ENCODE assay signal across 13 cellular contexts in genomic region chr9:5364294-5364990, GRCh38. TPM values are rescaled to one million over a fixed set of nuclear protein-coding genes. Genes with fewer than 3 reads are reported as not detected.
A peak's percentile ranks its signal among the peaks of the same experiment; 100 is the strongest.
DNase-seq lines count a peak whose midpoint lies in the region; ATAC-seq, FAIRE-seq and TF ChIP-seq lines count a peak whose summit lies in the region.
"Had no signal": no experiment of that assay in that cellular context is flagged by ENCODE, and none has a peak within 500 bp of the region (broad histone marks: within the 10 kb centered on the region; RNA-seq: fewer than 3 reads in every experiment).

No MANE protein-coding gene starts in this region.

- peaks cover 25% of the 10 kb centered on the region for H3K4me1 ChIP-seq in SJCRH30
- H3K4me1 ChIP-seq: BE2C had no signal

- no peaks in the 10 kb centered on the region for H3K36me3 ChIP-seq in SJCRH30
- H3K36me3 ChIP-seq: BE2C had no signal

- no peak overlapping the region for H3K4me3 ChIP-seq in AG10803 (ENCODE audit: low read length)
- no peak overlapping the region for H3K4me3 ChIP-seq in SJCRH30

- peak; percentile 94 for ATAC-seq in HG02870 (IDR thresholded peaks at IDR 0.05; ENCODE audit: unreplicated experiment)

- DNase-seq in AG10803 (ENCODE audit: low read depth), result peak; percentile 28
- peak; percentile 15 for DNase-seq in GM19239 (ENCODE audit: insufficient read length, low spot score)
- DNase-seq in RKO (ENCODE audit: low spot score), result peak; percentile 31
- DNase-seq in COLO668 (lab: John Stamatoyannopoulos, UW; ENCODE audit: unreplicated experiment), result no peak
- no peak for DNase-seq in SJCRH30
- DNase-seq in NCI-H2107 (lab: John Stamatoyannopoulos, UW), result no peak
- no peak for DNase-seq in NCI-H524 treated with DMSO at 0.1 percent for 48 hours (lab: John Stamatoyannopoulos, UW)
- DNase-seq: activated gamma-delta T cell treated with Interleukin-2 at 50 U/mL for 16 hours; BE2C; NCI-H1105; stimulated activated CD4-positive, alpha-beta T cell treated with anti-CD3 and anti-CD28 coated beads, Interleukin-1b, Interleukin-23, amount 100 ng/mL, for 48 hours had no signal

- FAIRE-seq in GM19239 (lab: Jason Lieb, UNC), result peak; percentile 96

- TF ChIP-seq CTCF in AG10803 (conservative IDR thresholded peaks at IDR 0.05; ENCODE audit: low read length), result no peak

- H3K9me3 ChIP-seq in SJCRH30 (replicated peaks), result no peaks in the 10 kb centered on the region
- H3K9me3 ChIP-seq: BE2C had no signal

- no peaks in the 10 kb centered on the region for H3K27me3 ChIP-seq in SJCRH30
- H3K27me3 ChIP-seq: BE2C had no signal

- H3K27ac ChIP-seq in SJCRH30, result no peak overlapping the region
- H3K27ac ChIP-seq: epithelial cell of prostate had no signal

RNA-seq across cellular contexts. Expression of gene RLN1, which starts 24.8 kb away (rescaled TPM):
- total RNA-seq in SJCRH30 (2014; rRNA removed; shearing (Covaris generic)), result not detected in 2 replicates

RNA-seq across cellular contexts. Expression of gene RLN2, which starts 59.9 kb away (rescaled TPM):
- not detected in 2 replicates for total RNA-seq in SJCRH30 (2014; rRNA removed; shearing (Covaris generic))

Comparison
In these comparisons a context has a peak if more than half of its experiments do, and no peak if none do; other contexts are left out.
1. DNase-seq: peak in AG10803 (single experiment), GM19239 (single experiment) and RKO (single experiment); none in COLO668 (single experiment), SJCRH30 (0 of 2), NCI-H2107 (single experiment) and NCI-H524 treated with DMSO at 0.1 percent for 48 hours (single experiment).